ENCODE assay signal across 19 cellular contexts in genomic region chr5:168362097-168362885, GRCh38.
DNase-seq lines count a peak whose midpoint lies in the region; ATAC-seq and TF ChIP-seq lines count a peak whose summit lies in the region.
"Had no signal": no experiment of that assay in that cellular context is flagged by ENCODE, and none has a peak within 500 bp of the region (broad histone marks: within the 10 kb centered on the region; RNA-seq: fewer than 3 reads in every experiment).

No MANE protein-coding gene starts in this region.

- TF ChIP-seq CTCF in hepatocyte (IDR thresholded peaks at IDR 0.05; ENCODE audit: poor library complexity): no peak
- TF ChIP-seq CTCF in upper lobe of left lung (IDR thresholded peaks at IDR 0.05): no peak
- no peak for TF ChIP-seq CTCF in GM23338 (conservative IDR thresholded peaks at IDR 0.05; ENCODE audit: low read depth in 2 of 2)

- no peak for TF ChIP-seq EP300 in upper lobe of left lung (IDR thresholded peaks at IDR 0.05)

- H3K27me3 ChIP-seq in hepatocyte (no peaks in the 10 kb centered on the region), upper lobe of left lung (no peaks in the 10 kb centered on the region), GM23338 (ENCODE audit: insufficient read depth) (no peaks in the 10 kb centered on the region)
- H3K27me3 ChIP-seq: tibial nerve had no signal

- no peak for ATAC-seq in upper lobe of left lung (ENCODE audit: low FRiP score in 2 of 2)
- no peak for ATAC-seq in GM23338
- ATAC-seq: activated CD4-positive, CD25-positive, alpha-beta regulatory T cell treated with anti-CD3 and anti-CD28 coated beads, Interleukin-2, amount 50 U/mL, for 24 hours; stimulated activated memory B cell treated with anti-CD40 and anti-IgM and Interleukin-4, amounts not matched to agents 10 μg/mL and 1 μg/mL and 100 μg/mL, for 72 hours had no signal

- H3K27ac ChIP-seq in hepatocyte: peak overlapping the region; percentile 84
- peak overlapping the region in 3 of 4 donors; percentile 19 to 83 (median 23) for H3K27ac ChIP-seq in upper lobe of left lung
- no peak overlapping the region for H3K27ac ChIP-seq in GM23338 (ENCODE audit: low read depth)
- H3K27ac ChIP-seq: epithelial cell of prostate, tibial nerve had no signal

- no peaks in the 10 kb centered on the region for H3K36me3 Mint-ChIP-seq in GM23338 (ENCODE audit: low read depth)
- H3K36me3 Mint-ChIP-seq: CD4-positive, CD25-positive, alpha-beta regulatory T cell; stimulated activated memory B cell treated with anti-CD40 and anti-IgM and Interleukin-4, amounts not matched to agents 10 μg/mL and 1 μg/mL and 100 μg/mL, for 72 hours had no signal

- H3K79me2 ChIP-seq in hepatocyte (peaks cover 62% of the 10 kb centered on the region), GM23338 (replicated peaks; ENCODE audit: insufficient read depth) (peaks cover 53% of the 10 kb centered on the region)

- H3K4me3 ChIP-seq in hepatocyte (no peak overlapping the region), upper lobe of left lung (no peak overlapping the region), GM23338 (no peak overlapping the region)
- H3K4me3 ChIP-seq: tibial nerve had no signal

- H4K20me1 ChIP-seq in hepatocyte (ENCODE audit: insufficient read depth, poor library complexity, severe bottlenecking): peaks cover 5% of the 10 kb centered on the region
- H4K20me1 ChIP-seq in GM23338 (replicated peaks; ENCODE audit: insufficient read depth): peaks cover 24% of the 10 kb centered on the region; the same call in 1 of the 2 replicates

- no peaks in the 10 kb centered on the region for H3K36me3 ChIP-seq in hepatocyte (replicated peaks; ENCODE audit: insufficient read depth, low read depth)
- no peaks in the 10 kb centered on the region for H3K36me3 ChIP-seq in upper lobe of left lung
- no peaks in the 10 kb centered on the region for H3K36me3 ChIP-seq in GM23338 (ENCODE audit: insufficient read depth)
- H3K36me3 ChIP-seq: tibial nerve had no signal

- no peak overlapping the region for H3K27ac Mint-ChIP-seq in GM23338
- H3K27ac Mint-ChIP-seq: activated T-helper 2 cell treated with anti-CD3 and anti-CD28 coated beads, Interferon-gamma antibody, Interleukin-2, Interleukin-4, amounts not matched to agents 10 μg/mL and 5 μg/mL and 100 μg/mL, durations not matched to agents 14 hours and 24 hours and 36 hours; stimulated activated memory B cell treated with anti-CD40 and anti-IgM and Interleukin-4, amounts not matched to agents 10 μg/mL and 1 μg/mL and 100 μg/mL, for 72 hours had no signal

- no peak for TF ChIP-seq POLR2A in upper lobe of left lung (IDR thresholded peaks at IDR 0.05)

- peak overlapping the region; percentile 27 for H3K4me2 ChIP-seq in hepatocyte
- no peak overlapping the region for H3K4me2 ChIP-seq in GM23338

- H3K4me1 ChIP-seq in hepatocyte (ENCODE audit: insufficient read depth) (peaks cover 26% of the 10 kb centered on the region), upper lobe of left lung (peaks cover 3 to 34% (median 11%) of the 10 kb centered on the region in 4 donors), GM23338 (ENCODE audit: insufficient read depth) (peaks cover 29% of the 10 kb centered on the region)

- no peaks in the 10 kb centered on the region; the same call in 2 of the 3 replicates for H3K9me3 Mint-ChIP-seq in GM23338
- H3K9me3 Mint-ChIP-seq: activated T-helper 2 cell treated with anti-CD3 and anti-CD28 coated beads, Interferon-gamma antibody, Interleukin-2, Interleukin-4, amounts not matched to agents 10 μg/mL and 5 μg/mL and 100 μg/mL, durations not matched to agents 14 hours and 24 hours and 36 hours; stimulated activated memory B cell treated with anti-CD40 and anti-IgM and Interleukin-4, amounts not matched to agents 10 μg/mL and 1 μg/mL and 100 μg/mL, for 72 hours had no signal

- DNase-seq in NCI-H748 (lab: John Stamatoyannopoulos, UW; ENCODE audit: unreplicated experiment): peak; percentile 38
- DNase-seq in NCI-H748 treated with DMSO at 0.1 percent for 48 hours (lab: John Stamatoyannopoulos, UW): no peak
- DNase-seq in NCI-H345 (lab: John Stamatoyannopoulos, UW): peak; percentile 94
- peak; percentile 64 for DNase-seq in hepatocyte (ENCODE audit: low spot score)
- no peak for DNase-seq in upper lobe of left lung
- DNase-seq in midbrain (lab: John Stamatoyannopoulos, UW): no peak
- no peak for DNase-seq in RPMI8226
- DNase-seq in GM23338 (ENCODE audit: low spot score): no peak
- DNase-seq: CD4-positive, CD25-positive, alpha-beta regulatory T cell; foreskin melanocyte; GOT3; MM.1S; NCI-H2171; SIG-M5 had no signal

- H3K27me3 Mint-ChIP-seq in GM23338 (ENCODE audit: insufficient read depth, low read depth, poor library complexity): peaks cover 9% of the 10 kb centered on the region
- H3K27me3 Mint-ChIP-seq: stimulated activated memory B cell treated with anti-CD40 and anti-IgM and Interleukin-4, amounts not matched to agents 10 μg/mL and 1 μg/mL and 100 μg/mL, for 72 hours had no signal

- H3K9me2 ChIP-seq in hepatocyte (replicated peaks; ENCODE audit: insufficient read depth) (no peaks in the 10 kb centered on the region), GM23338 (ENCODE audit: insufficient read depth) (peaks cover 4% of the 10 kb centered on the region; the same call in 1 of the 2 replicates)

- no peak overlapping the region for H3K4me3 Mint-ChIP-seq in GM23338
- H3K4me3 Mint-ChIP-seq: CD4-positive, CD25-positive, alpha-beta regulatory T cell; stimulated activated memory B cell treated with anti-CD40 and anti-IgM and Interleukin-4, amounts not matched to agents 10 μg/mL and 1 μg/mL and 100 μg/mL, for 72 hours had no signal

- H3F3A ChIP-seq in GM23338 (replicated peaks; ENCODE audit: low read depth): 0 out of 2 replicates have a peak, but pooled peaks cover 9% of the 10 kb centered on the region

- H2AFZ ChIP-seq in hepatocyte (no peak overlapping the region), GM23338 (no peak overlapping the region)

- 47% methylated on average over 3 of the region's 3 CpGs for WGBS in hepatocyte (ENCODE audit: low lambda C conversion rate, missing lambda C conversion rate)
- 58 to 70% methylated on average over 3 of the region's 3 CpGs for WGBS in upper lobe of left lung, 2 donors

- H3K9me3 ChIP-seq in hepatocyte (ENCODE audit: low read depth) (no peaks in the 10 kb centered on the region), upper lobe of left lung (no peaks in the 10 kb centered on the region)
- H3K9me3 ChIP-seq: tibial nerve had no signal

- H3K4me1 Mint-ChIP-seq in GM23338: peaks cover 35% of the 10 kb centered on the region
- H3K4me1 Mint-ChIP-seq: CD4-positive, CD25-positive, alpha-beta regulatory T cell; stimulated activated memory B cell treated with anti-CD40 and anti-IgM and Interleukin-4, amounts not matched to agents 10 μg/mL and 1 μg/mL and 100 μg/mL, for 72 hours had no signal

TF ChIP-seq in GM23338, 12 proteins besides CTCF, POLR2A, EP300 and RAD21 (continues in another document):
- no peak for TF ChIP-seq STAT1 (IDR thresholded peaks at IDR 0.05; ENCODE audit: unreplicated experiment)
- no peak for TF ChIP-seq ZNF114 (CRISPR knock-in tag; IDR thresholded peaks at IDR 0.05)
- TF ChIP-seq ETS1 (IDR thresholded peaks at IDR 0.05): no peak
- TF ChIP-seq NANOG (IDR thresholded peaks at IDR 0.05; ENCODE audit: borderline replicate concordance): no peak
- no peak for TF ChIP-seq EZH2 (IDR thresholded peaks at IDR 0.05; ENCODE audit: low read depth, unreplicated experiment)
- no peak for TF ChIP-seq ZNF331 (CRISPR knock-in tag; IDR thresholded peaks at IDR 0.05; ENCODE audit: low read depth)
- TF ChIP-seq JUNB (IDR thresholded peaks at IDR 0.05; ENCODE audit: unreplicated experiment): no peak
- TF ChIP-seq CREB1 (CRISPR knock-in tag; IDR thresholded peaks at IDR 0.05; ENCODE audit: low read depth): no peak

Comparison
In these comparisons a context has a peak if more than half of its experiments do, and no peak if none do; other contexts are left out.
1. DNase-seq: peak in NCI-H748 (single experiment), NCI-H345 (single experiment) and hepatocyte (single experiment); none in NCI-H748 treated with DMSO at 0.1 percent for 48 hours (single experiment), upper lobe of left lung (0 of 2), midbrain (single experiment), RPMI8226 (single experiment) and GM23338 (single experiment).